In the genomic region with DNA sequence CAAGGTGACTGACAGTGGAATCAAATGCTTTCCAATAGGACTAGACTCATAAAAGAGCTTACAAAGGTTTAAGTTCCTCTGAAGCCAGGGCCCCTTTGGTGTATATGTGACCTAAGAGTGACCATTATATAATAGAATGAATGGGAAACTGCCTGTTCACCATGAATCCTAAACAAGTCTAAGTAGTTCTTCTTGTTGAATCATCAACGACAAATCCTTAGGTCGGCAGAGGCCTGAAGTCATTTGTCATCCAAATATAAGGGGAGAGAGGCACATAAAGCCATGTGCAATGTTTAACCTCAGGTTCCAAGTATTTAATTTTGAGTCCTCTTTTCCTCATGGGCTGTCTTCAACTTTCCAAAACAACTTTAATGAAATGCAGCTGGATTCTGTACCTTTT, we compare ENCODE assay signal across 24 cellular contexts.
DNase-seq lines count a peak whose midpoint lies in the region; FAIRE-seq and TF ChIP-seq lines count a peak whose summit lies in the region.
"Had no signal": no experiment of that assay in that cellular context is flagged by ENCODE, and none has a peak within 500 bp of the region (broad histone marks: within the 10 kb centered on the region; RNA-seq: fewer than 3 reads in every experiment).

No MANE protein-coding gene starts in this region.

- H3K27me3 ChIP-seq in mesenchymal stem cell (ENCODE audit: control insufficient read depth in 1 of 2, insufficient read depth in 1 of 2, low read length in 2 of 2), result no peaks in the 10 kb centered on the region
- H3K27me3 ChIP-seq: left lung, SJSA1 had no signal

- no peak for TF ChIP-seq CTCF in epithelial cell of esophagus (IDR thresholded peaks at IDR 0.05; ENCODE audit: insufficient read depth, low read depth, low read length, missing control alignments)
- no peak for TF ChIP-seq CTCF in D721Med (IDR thresholded peaks at IDR 0.05; ENCODE audit: insufficient read depth, missing control alignments)

- no peaks in the 10 kb centered on the region for H3K9me3 ChIP-seq in mesenchymal stem cell (ENCODE audit: control insufficient read depth, low read length)
- H3K9me3 ChIP-seq: left lung, SJSA1 had no signal

- FAIRE-seq in D721Med (lab: Jason Lieb, UNC), result no peak
- FAIRE-seq: GM19239 had no signal

- in situ Hi-C loops in Caki2 (cut with HindIII; ENCODE audit: low pct_unique_long_range_greater_than_20kb, low sequenced_read_pairs), result no loop called here

- H3K4me3 ChIP-seq in epithelial cell of esophagus (ENCODE audit: low read length), result no peak overlapping the region
- no peak overlapping the region for H3K4me3 ChIP-seq in mesenchymal stem cell (ENCODE audit: insufficient read depth in 1 of 2, low read depth in 1 of 2, low read length in 2 of 2)
- H3K4me3 ChIP-seq: left lung, SJSA1 had no signal

- no peak overlapping the region for H3K27ac ChIP-seq in mesenchymal stem cell (ENCODE audit: low read length, poor library complexity, severe bottlenecking)
- H3K27ac ChIP-seq: C4-2B, left lung, SJSA1, WERI-Rb-1 had no signal

- H4K91ac ChIP-seq in mesenchymal stem cell (ENCODE audit: low read length), result no peak overlapping the region

- H3K23ac ChIP-seq in mesenchymal stem cell (ENCODE audit: low read length in 2 of 2), result no peak overlapping the region

- peaks cover 2% of the 10 kb centered on the region for H3K79me1 ChIP-seq in mesenchymal stem cell (replicated peaks; ENCODE audit: low read length, poor library complexity, severe bottlenecking)

- H2BK12ac ChIP-seq in mesenchymal stem cell (ENCODE audit: low read length in 2 of 2), result no peak overlapping the region

- no peak overlapping the region for H2AFZ ChIP-seq in mesenchymal stem cell (ENCODE audit: low read depth, low read length)

- no peak overlapping the region for H2BK5ac ChIP-seq in mesenchymal stem cell (ENCODE audit: low read depth, low read length, poor library complexity, severe bottlenecking)

- no peak overlapping the region for H2BK15ac ChIP-seq in mesenchymal stem cell (ENCODE audit: low read depth, poor library complexity, severe bottlenecking)

- H3K14ac ChIP-seq in mesenchymal stem cell (ENCODE audit: low read length in 2 of 2), result no peak overlapping the region

- no peak overlapping the region for H4K8ac ChIP-seq in mesenchymal stem cell (ENCODE audit: low read length)

- no peak overlapping the region for H3K18ac ChIP-seq in mesenchymal stem cell (ENCODE audit: low read depth in 1 of 2, low read length in 2 of 2)

- H2BK120ac ChIP-seq in mesenchymal stem cell (ENCODE audit: low read depth, low read length), result no peak overlapping the region

- no peak overlapping the region for H3K4me2 ChIP-seq in mesenchymal stem cell (ENCODE audit: low read length, poor library complexity, severe bottlenecking)

- no peaks in the 10 kb centered on the region for H3K36me3 ChIP-seq in mesenchymal stem cell (ENCODE audit: control insufficient read depth in 1 of 2, insufficient read depth in 2 of 2, low read depth in 1 of 2, low read length in 2 of 2)
- H3K36me3 ChIP-seq: left lung, SJSA1, WERI-Rb-1 had no signal

- peak overlapping the region; percentile 24 for H3K9ac ChIP-seq in mesenchymal stem cell (ENCODE audit: low read length)

- H2AK5ac ChIP-seq in mesenchymal stem cell (ENCODE audit: low read length, severe bottlenecking), result no peak overlapping the region

- DNase-seq in Caki2 (ENCODE audit: low read depth), result peak; percentile 30
- peak; percentile 1 for DNase-seq in KG1 (lab: John Stamatoyannopoulos, UW)
- DNase-seq in epithelial cell of esophagus (ENCODE audit: low read depth), result peak; percentile 38
- peak; percentile 56 for DNase-seq in mesenchymal stem cell
- no peak for DNase-seq in NCI-H2107 (lab: John Stamatoyannopoulos, UW)
- no peak for DNase-seq in NCI-H2227 treated with DMSO at 0.1 percent for 48 hours (lab: John Stamatoyannopoulos, UW)
- no peak for DNase-seq in OCI-M2 (lab: John Stamatoyannopoulos, UW; ENCODE audit: unreplicated experiment)
- no peak for DNase-seq in D721Med (ENCODE audit: insufficient read length, low spot score)
- DNase-seq: activated CD8-positive, alpha-beta memory T cell treated with anti-CD3 and anti-CD28 coated beads, Interleukin-2, amount 50 U/mL, for 48 hours; activated gamma-delta T cell; amniotic stem cell; central memory CD4-positive, alpha-beta T cell; DMS 273 treated with DMSO at 0.1 percent for 48 hours; GF-D8; head of caudate nucleus; left lung; NCI-H1694; NCI-H226; NCI-H82; T-helper 2 cell; WERI-Rb-1 had no signal

- WGBS in mesenchymal stem cell, result 0% methylated on average over 2 of the region's 2 CpGs

- H3K4ac ChIP-seq in mesenchymal stem cell (ENCODE audit: low read depth in 1 of 2, low read length in 2 of 2), result no peak overlapping the region

- H3K4me1 ChIP-seq in mesenchymal stem cell (ENCODE audit: control insufficient read depth, insufficient read depth, low read depth, low read length), result no peaks in the 10 kb centered on the region

Comparison
In these comparisons a context has a peak if more than half of its experiments do, and no peak if none do; other contexts are left out.
1. DNase-seq: peak in Caki2 (single experiment), KG1 (single experiment), epithelial cell of esophagus (single experiment) and mesenchymal stem cell (single experiment); none in NCI-H2107 (single experiment), NCI-H2227 treated with DMSO at 0.1 percent for 48 hours (single experiment), OCI-M2 (single experiment) and D721Med (single experiment).